Comparison of ENCODE assay signal across 1 cellular context in genomic region chr2:60519259-60519863, GRCh38.
TF ChIP-seq lines count a peak whose summit lies in the region.

No MANE protein-coding gene starts in this region.

TF ChIP-seq in IMR-90, 13 proteins besides CTCF, POLR2A, EP300 and RAD21 (continued from another document):
- TF ChIP-seq, protein P1, sequence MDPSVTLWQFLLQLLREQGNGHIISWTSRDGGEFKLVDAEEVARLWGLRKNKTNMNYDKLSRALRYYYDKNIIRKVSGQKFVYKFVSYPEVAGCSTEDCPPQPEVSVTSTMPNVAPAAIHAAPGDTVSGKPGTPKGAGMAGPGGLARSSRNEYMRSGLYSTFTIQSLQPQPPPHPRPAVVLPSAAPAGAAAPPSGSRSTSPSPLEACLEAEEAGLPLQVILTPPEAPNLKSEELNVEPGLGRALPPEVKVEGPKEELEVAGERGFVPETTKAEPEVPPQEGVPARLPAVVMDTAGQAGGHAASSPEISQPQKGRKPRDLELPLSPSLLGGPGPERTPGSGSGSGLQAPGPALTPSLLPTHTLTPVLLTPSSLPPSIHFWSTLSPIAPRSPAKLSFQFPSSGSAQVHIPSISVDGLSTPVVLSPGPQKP (IDR thresholded peaks at IDR 0.05; ENCODE audit: borderline replicate concordance, low read depth, low read length): no peak
- no peak for TF ChIP-seq CEBPB (IDR thresholded peaks at IDR 0.05; ENCODE audit: low read depth, low read length)
- TF ChIP-seq RCOR1 (IDR thresholded peaks at IDR 0.05; ENCODE audit: insufficient replicate concordance, low read length): no peak
- TF ChIP-seq MXI1 (IDR thresholded peaks at IDR 0.05; ENCODE audit: borderline replicate concordance, low read depth, low read length): no peak
- no peak for TF ChIP-seq SMC3 (IDR thresholded peaks at IDR 0.05; ENCODE audit: low read depth, low read length)
TF ChIP-seq in IMR-90: peak in this region for 2.
